ENCODE assay signal across 8 cellular contexts in the genomic region with DNA sequence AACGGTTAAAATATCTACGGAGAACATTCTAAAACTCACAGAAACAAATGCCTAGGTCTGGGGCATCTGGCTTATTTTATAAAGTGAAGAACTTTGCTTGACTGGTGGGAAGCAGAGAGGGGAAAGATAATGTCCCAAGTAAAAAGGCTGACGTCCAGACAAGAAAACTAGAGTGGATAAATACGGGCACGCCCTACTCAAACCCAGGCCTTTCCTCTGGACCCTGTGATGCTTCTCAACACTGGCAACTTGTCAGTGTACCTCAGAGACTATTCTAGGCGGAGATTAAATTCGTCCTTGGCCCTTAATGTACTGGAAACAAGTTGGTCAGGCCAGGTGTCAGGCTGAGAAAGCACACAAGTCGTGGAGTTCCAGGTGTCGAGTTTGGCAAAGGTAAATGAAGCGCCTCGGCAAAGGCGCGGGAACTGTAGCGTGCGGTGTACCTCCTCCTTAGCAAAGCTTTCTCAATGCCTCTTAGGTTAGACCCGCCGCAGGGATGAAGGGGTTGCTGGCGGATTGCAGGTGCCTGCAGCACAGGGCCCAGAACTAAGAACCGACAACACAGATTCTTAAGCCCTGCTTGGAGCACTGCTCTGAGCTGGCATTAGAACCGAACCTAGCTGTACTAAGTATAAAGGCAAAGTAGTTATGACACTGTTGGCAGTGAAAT. TPM values are rescaled to one million over a fixed set of nuclear protein-coding genes. Genes with fewer than 3 reads are reported as not detected.
A peak's percentile ranks its signal among the peaks of the same experiment; 100 is the strongest.
DNase-seq lines count a peak whose midpoint lies in the region; ATAC-seq and TF ChIP-seq lines count a peak whose summit lies in the region.

No MANE protein-coding gene starts in this region.

- peak overlapping the region; percentile 90 for H2AFZ ChIP-seq in SK-N-SH (ENCODE audit: low read depth)
- peak overlapping the region; percentile 31 for H2AFZ ChIP-seq in neuron (ENCODE audit: low read depth, low read length)

- H3K4me1 ChIP-seq in SK-N-SH (ENCODE audit: control insufficient read depth in 1 of 2, insufficient read depth in 2 of 2, low read depth in 1 of 2, low read length in 1 of 2) (peaks cover 16 to 20% of the 10 kb centered on the region in 2 experiments), esophagus (ENCODE audit: control insufficient read depth in 2 of 2, insufficient read depth in 2 of 2, low read length in 1 of 2) (peaks cover 2 to 5% of the 10 kb centered on the region in 2 donors), neuron (ENCODE audit: insufficient read depth, low read length) (peaks cover 25% of the 10 kb centered on the region)

- peak overlapping the region; percentile 55 for H3K4me3 ChIP-seq in AG10803 (ENCODE audit: low read length)
- H3K4me3 ChIP-seq in SK-N-SH (ENCODE audit: low read depth in 2 of 2, low read length in 1 of 2): peak overlapping the region; percentile 65 to 72
- peak overlapping the region; percentile 51 to 78 for H3K4me3 ChIP-seq in esophagus (ENCODE audit: low read depth in 1 of 2, low read length in 2 of 2)
- peak overlapping the region; percentile 51 for H3K4me3 ChIP-seq in neuron (ENCODE audit: low read length)

- DNase-seq in AG10803 (ENCODE audit: low read depth) (no peak), SK-N-SH (no peak), NCI-H2029 treated with DMSO at 0.1 percent for 48 hours (lab: John Stamatoyannopoulos, UW) (no peak)

- peak overlapping the region; percentile 88 for H3K4me2 ChIP-seq in SK-N-SH

- H4K20me1 ChIP-seq in SK-N-SH (ENCODE audit: insufficient read depth): peaks cover 6% of the 10 kb centered on the region

- H3K9ac ChIP-seq in SK-N-SH: peak overlapping the region; percentile 94

- no peak for TF ChIP-seq RAD21 in SK-N-SH (IDR thresholded peaks at IDR 0.05; ENCODE audit: low read length)

- CTCF ChIA-PET in SK-N-SH (lab: Yijun Ruan, JAX): interaction anchor here (0.6 to 10.3 kb wide), 40 partner anchors 8 to 230 kb away, joined by 3 to 121 read pairs (median 7); partner anchors contain the start of genes GALK1, MRPL38, RECQL5 and SAP30BP

- POLR2A ChIA-PET in SK-N-SH (lab: Yijun Ruan, JAX): interaction anchor here (0.8 to 4.0 kb wide), 12 partner anchors 9 to 72 kb away, joined by 3 to 47 read pairs (median 4); partner anchors contain the start of genes GALK1 and WBP2

- TF ChIP-seq EP300 in SK-N-SH (IDR thresholded peaks at IDR 0.05; ENCODE audit: borderline replicate concordance in 1 of 2, low read depth in 1 of 2, low read length in 1 of 2): no peak

- H3K27me3 ChIP-seq in SK-N-SH (ENCODE audit: insufficient read depth): no peaks in the 10 kb centered on the region
- no peaks in the 10 kb centered on the region for H3K27me3 ChIP-seq in esophagus (ENCODE audit: control insufficient read depth in 1 of 2, insufficient read depth in 2 of 2, low read length in 2 of 2)
- H3K27me3 ChIP-seq in neuron (ENCODE audit: insufficient read depth, low read length): no peaks in the 10 kb centered on the region

- H3K79me2 ChIP-seq in SK-N-SH (ENCODE audit: insufficient read depth): peaks cover 44% of the 10 kb centered on the region

- H3F3A ChIP-seq in SK-N-SH (replicated peaks; ENCODE audit: insufficient read depth): peaks cover 37% of the 10 kb centered on the region

- peaks cover 0 to 6% of the 10 kb centered on the region in 2 experiments for H3K36me3 ChIP-seq in SK-N-SH (replicated peaks in 1 of 2; ENCODE audit: control insufficient read depth in 1 of 2, insufficient read depth in 2 of 2, low read length in 1 of 2)
- peaks cover 0 to under 1% of the 10 kb centered on the region in 2 donors for H3K36me3 ChIP-seq in esophagus (ENCODE audit: control insufficient read depth in 2 of 2, insufficient read depth in 2 of 2, low read length in 1 of 2)
- H3K36me3 ChIP-seq in neuron (ENCODE audit: insufficient read depth, low read length): no peaks in the 10 kb centered on the region

- H3K9me2 ChIP-seq in SK-N-SH: no peaks in the 10 kb centered on the region

- WGBS in SK-N-SH (ENCODE audit: low lambda C conversion rate): 69% methylated on average over 20 of the region's 20 CpGs
- 30 to 43% methylated on average over 20 of the region's 20 CpGs for WGBS in esophagus, 2 donors

- TF ChIP-seq CTCF in AG10803 (conservative IDR thresholded peaks at IDR 0.05; ENCODE audit: low read length): 0 out of 2 replicates have a peak, but pooled peaks have one; percentile 9
- no peak for TF ChIP-seq CTCF in SK-N-SH (IDR thresholded peaks at IDR 0.05)

- ATAC-seq in GM21360 (IDR thresholded peaks at IDR 0.05; ENCODE audit: unreplicated experiment): peak; percentile 0
- no peak for ATAC-seq in HG02970 (IDR thresholded peaks at IDR 0.05; ENCODE audit: low FRiP score, unreplicated experiment)
- ATAC-seq in GM18867 (IDR thresholded peaks at IDR 0.05; ENCODE audit: unreplicated experiment): no peak

- H3K9me3 ChIP-seq in SK-N-SH (no peaks in the 10 kb centered on the region), esophagus (ENCODE audit: control insufficient read depth in 2 of 2, insufficient read depth in 1 of 2, low read depth in 1 of 2, low read length in 1 of 2) (no peaks in the 10 kb centered on the region), neuron (ENCODE audit: low read length) (peaks cover 2% of the 10 kb centered on the region)

- H3K27ac ChIP-seq in SK-N-SH (ENCODE audit: low read depth in 2 of 2, low read length in 1 of 2): peak overlapping the region; percentile 91 to 98
- H3K27ac ChIP-seq in esophagus (ENCODE audit: low read depth in 2 of 2, low read length in 1 of 2): peak overlapping the region; percentile 98 to 100

TF ChIP-seq in SK-N-SH, 30 proteins besides CTCF, POLR2A, EP300 and RAD21:
- TF ChIP-seq GABPA (IDR thresholded peaks at IDR 0.05; ENCODE audit: low read depth) (no peak), JUND (IDR thresholded peaks at IDR 0.05) (no peak), RCOR1 (IDR thresholded peaks at IDR 0.05; ENCODE audit: low read length) (no peak), NFIC (IDR thresholded peaks at IDR 0.05; ENCODE audit: borderline replicate concordance) (no peak), SIN3A (IDR thresholded peaks at IDR 0.05; ENCODE audit: borderline replicate concordance, low read depth, low read length) (no peak), EZH2phosphoT487 (IDR thresholded peaks at IDR 0.05; ENCODE audit: borderline replicate concordance, low read depth) (no peak)

RNA-seq across cellular contexts. Expression of gene UNK, which starts 0.7 kb away (rescaled TPM):
- polyA plus RNA-seq in SK-N-SH (2012; rRNA removed): 19.9 and 24.8 TPM in 2 replicates
- 22.1 and 26.9 TPM in 2 replicates for polyA plus RNA-seq in SK-N-SH (2012; cell fraction: cytosol; rRNA removed)
- polyA plus RNA-seq in SK-N-SH (2012; cell fraction: nucleus; rRNA removed): 54.0 and 54.3 TPM in 2 replicates
- 10 to 100 TPM; 18.2 to 26.3 TPM for polyA plus RNA-seq in esophagus

RNA-seq across cellular contexts. Expression of gene GALK1, which starts 18.9 kb away (rescaled TPM):
- polyA plus RNA-seq in SK-N-SH (2012; rRNA removed): 36.5 and 39.2 TPM in 2 replicates
- 12.4 and 22.4 TPM in 2 replicates for polyA plus RNA-seq in SK-N-SH (2012; cell fraction: cytosol; rRNA removed)
- polyA plus RNA-seq in SK-N-SH (2012; cell fraction: nucleus; rRNA removed): 82.6 and 138 TPM in 2 replicates
- polyA plus RNA-seq in esophagus: 10 to 100 TPM; 27.9 to 29.5 TPM
